In the genomic region with DNA sequence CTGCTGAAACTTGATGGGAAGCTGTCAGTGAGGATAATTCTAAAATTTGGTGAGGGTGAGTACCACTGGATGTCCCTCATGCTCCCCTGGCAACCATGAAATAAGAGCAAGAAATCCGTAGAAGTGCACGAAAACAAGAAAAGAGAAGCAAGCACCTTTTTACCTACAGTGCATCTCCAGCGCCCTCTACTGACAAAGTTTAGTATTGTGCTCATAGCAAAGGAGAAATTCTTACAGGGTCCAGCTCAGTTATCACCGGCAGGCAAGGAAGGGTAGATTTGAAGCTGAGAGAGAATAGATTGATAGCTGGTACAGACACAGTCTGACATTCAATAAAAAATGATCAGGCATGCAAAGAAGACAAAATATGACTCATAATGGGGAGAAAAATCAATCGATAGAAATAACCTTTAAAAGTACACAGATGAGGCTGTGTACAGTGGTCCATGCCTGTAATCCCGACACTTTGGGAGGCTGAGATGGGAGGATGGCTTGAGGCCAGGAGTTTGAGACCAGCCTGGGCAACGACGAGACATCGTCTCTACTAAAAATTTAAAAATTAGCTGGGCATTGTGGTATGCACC, we compare ENCODE assay signal across 11 cellular contexts. TPM values are rescaled to one million over a fixed set of nuclear protein-coding genes. Genes with fewer than 3 reads are reported as not detected.
DNase-seq lines count a peak whose midpoint lies in the region; ATAC-seq, FAIRE-seq and TF ChIP-seq lines count a peak whose summit lies in the region.
"Had no signal": no experiment of that assay in that cellular context is flagged by ENCODE, and none has a peak within 500 bp of the region (broad histone marks: within the 10 kb centered on the region; RNA-seq: fewer than 3 reads in every experiment).

No MANE protein-coding gene starts in this region.

- DNase-seq in activated CD4-positive, alpha-beta memory T cell treated with anti-CD3 and anti-CD28 coated beads for 36 hours: peak; percentile 11
- no peak for DNase-seq in activated CD4-positive, alpha-beta memory T cell treated with anti-CD3 and anti-CD28 coated beads, Interleukin-2, amount 10 ng/mL, durations not matched to agents 7 days and 5 days
- DNase-seq in Kasumi-1 (lab: John Stamatoyannopoulos, UW) (peak; percentile 45 to 72), GM12878 (ENCODE audit: low read depth, low spot score) (no peak), progenitor cell of endocrine pancreas (ENCODE audit: low spot score, unreplicated experiment) (no peak), inferior parietal cortex (ENCODE audit: extremely low spot score) (no peak), body of pancreas (no peak), GF-D8 (lab: John Stamatoyannopoulos, UW) (no peak)
- DNase-seq: activated T-cell treated with anti-CD3 and anti-CD28 coated beads, Interleukin-2, amount 50 U/mL, for 4 hours; NK-92 treated with Interleukin-12 subunit alpha and Interleukin-12 subunit beta, amount 100 ng/mL, for 24 hours had no signal

- H3K27me3 Mint-ChIP-seq in activated CD4-positive, alpha-beta memory T cell treated with anti-CD3 and anti-CD28 coated beads for 36 hours: peaks cover 2% of the 10 kb centered on the region
- peaks cover 3% of the 10 kb centered on the region for H3K27me3 Mint-ChIP-seq in activated CD4-positive, alpha-beta memory T cell treated with anti-CD3 and anti-CD28 coated beads, Interleukin-2, amount 10 ng/mL, durations not matched to agents 7 days and 5 days
- H3K27me3 Mint-ChIP-seq in progenitor cell of endocrine pancreas: no peaks in the 10 kb centered on the region

- TF ChIP-seq RAD21 in GM12878 (IDR thresholded peaks at IDR 0.05; ENCODE audit: insufficient read depth, low read depth, low read length): peak; percentile 40

- no peak overlapping the region for H3K4me3 Mint-ChIP-seq in activated CD4-positive, alpha-beta memory T cell treated with anti-CD3 and anti-CD28 coated beads for 36 hours
- H3K4me3 Mint-ChIP-seq in activated CD4-positive, alpha-beta memory T cell treated with anti-CD3 and anti-CD28 coated beads, Interleukin-2, amount 10 ng/mL, durations not matched to agents 7 days and 5 days: no peak overlapping the region
- no peak overlapping the region for H3K4me3 Mint-ChIP-seq in progenitor cell of endocrine pancreas (ENCODE audit: low read depth)
- H3K4me3 Mint-ChIP-seq: activated T-cell treated with anti-CD3 and anti-CD28 coated beads, Interleukin-2, amount 50 U/mL, for 4 hours had no signal

- SMC1A ChIA-PET in GM12878 (lab: Charles Lee; ENCODE audit: uncharacterized antibody, unreplicated experiment): interaction anchor here (0.7 to 1.9 kb wide), 6 partner anchors 10 to 407 kb away, joined by 3 to 8 read pairs (median 4); no protein-coding TSS in a partner anchor

- peak; percentile 53 for ATAC-seq in GM12878
- no peak for ATAC-seq in body of pancreas
- ATAC-seq: activated T-cell treated with anti-CD3 and anti-CD28 coated beads, Interleukin-2, amount 50 U/mL, for 4 hours had no signal

- H3K4me3 ChIP-seq in GM12878: no peak overlapping the region
- H3K4me3 ChIP-seq in body of pancreas: no peak overlapping the region

- no peaks in the 10 kb centered on the region for H3K4me1 ChIP-seq in GM12878 (ENCODE audit: control insufficient read depth, insufficient read depth, low read length)
- H3K4me1 ChIP-seq in body of pancreas: no peaks in the 10 kb centered on the region

- no peak overlapping the region for H3K9ac ChIP-seq in GM12878 (ENCODE audit: control insufficient read depth, insufficient read depth, low read length)

- WGBS in GM12878 (ENCODE audit: insufficient coverage, insufficient replicate concordance, low lambda C conversion rate, missing lambda C conversion rate): 47% methylated on average over 9 of the region's 9 CpGs
- 69 to 74% methylated on average over 9 of the region's 9 CpGs for WGBS in body of pancreas, 2 donors

- no peaks in the 10 kb centered on the region; the same call in 2 of the 3 replicates for H3K9me3 ChIP-seq in GM12878 (replicated peaks; ENCODE audit: control insufficient read depth, insufficient read depth, low read length)
- H3K9me3 ChIP-seq in body of pancreas: no peaks in the 10 kb centered on the region

- no peak for FAIRE-seq in GM12878 (lab: Jason Lieb, UNC)

- POLR2A ChIA-PET in activated CD4-positive, alpha-beta memory T cell treated with anti-CD3 and anti-CD28 coated beads for 36 hours (lab: Charles Lee): interaction anchor here (0.6 kb wide), 1 partner anchor 103 kb away, joined by 4 read pairs; no protein-coding TSS in a partner anchor
- POLR2A ChIA-PET in activated CD4-positive, alpha-beta memory T cell treated with anti-CD3 and anti-CD28 coated beads, Interleukin-2, amount 10 ng/mL, durations not matched to agents 7 days and 5 days (lab: Charles Lee): interaction anchor here (1.8 kb wide), 1 partner anchor 28 kb away, joined by 4 read pairs; the partner anchor contains the start of gene TEX2
- POLR2A ChIA-PET in GM12878 (lab: Charles Lee): no interaction called here

- H3K79me2 ChIP-seq in GM12878 (ENCODE audit: control insufficient read depth, insufficient read depth, low read length): no peaks in the 10 kb centered on the region

- no peaks in the 10 kb centered on the region; a peak in 1 of 4 replicates for H3K27me3 ChIP-seq in GM12878 (replicated peaks in 1 of 2; ENCODE audit: control insufficient read depth in 2 of 2, insufficient read depth in 2 of 2, low read length in 1 of 2)
- no peaks in the 10 kb centered on the region for H3K27me3 ChIP-seq in body of pancreas

- TF ChIP-seq EP300 in GM12878 (IDR thresholded peaks at IDR 0.05; ENCODE audit: borderline replicate concordance in 1 of 2, control insufficient read depth in 1 of 2, low read depth in 2 of 2, low read length in 2 of 2): no peak

- H3K27ac ChIP-seq in GM12878 (ENCODE audit: control insufficient read depth, insufficient read depth) (no peak overlapping the region), body of pancreas (no peak overlapping the region)
- H3K27ac ChIP-seq: epithelial cell of prostate had no signal

- H3K4me2 ChIP-seq in GM12878 (ENCODE audit: control insufficient read depth, insufficient read depth): no peak overlapping the region

- intact Hi-C loops in activated CD4-positive, alpha-beta memory T cell treated with anti-CD3 and anti-CD28 coated beads for 36 hours (cut with micrococcal nuclease): no loop called here
- intact Hi-C loops in GM12878 (cut with micrococcal nuclease; ENCODE audit: unreplicated experiment): no loop called here
- intact Hi-C loops in body of pancreas (cut with DNase I): no loop called here

- H3K36me3 ChIP-seq in GM12878 (ENCODE audit: control insufficient read depth in 2 of 2, insufficient read depth in 2 of 2, low read length in 1 of 2): no peaks in the 10 kb centered on the region
- H3K36me3 ChIP-seq in body of pancreas (replicated peaks in 1 of 2; ENCODE audit: insufficient read depth in 1 of 2, low read depth in 2 of 2): no peaks in the 10 kb centered on the region

- TF ChIP-seq POLR2A in GM12878 (IDR thresholded peaks at IDR 0.05; ENCODE audit: low read depth, low read length) (no peak), body of pancreas (IDR thresholded peaks at IDR 0.05) (no peak)

- H3K36me3 Mint-ChIP-seq in activated CD4-positive, alpha-beta memory T cell treated with anti-CD3 and anti-CD28 coated beads for 36 hours: peaks cover 3% of the 10 kb centered on the region
- peaks cover 3% of the 10 kb centered on the region for H3K36me3 Mint-ChIP-seq in activated CD4-positive, alpha-beta memory T cell treated with anti-CD3 and anti-CD28 coated beads, Interleukin-2, amount 10 ng/mL, durations not matched to agents 7 days and 5 days (ENCODE audit: low read depth)
- H3K36me3 Mint-ChIP-seq in progenitor cell of endocrine pancreas (ENCODE audit: insufficient read depth): no peaks in the 10 kb centered on the region

- TF ChIP-seq CTCF in GM12878 (IDR thresholded peaks at IDR 0.05 in 2 of 3, conservative IDR thresholded peaks at IDR 0.05 in 1 of 3; ENCODE audit: control insufficient read depth in 2 of 3, extremely low read depth in 1 of 3, insufficient read depth in 1 of 3, low read depth in 3 of 3, low read length in 3 of 3) (peak; percentile 36 to 65 (median 47); a peak in 5 of 6 replicates), progenitor cell of endocrine pancreas (IDR thresholded peaks at IDR 0.05; ENCODE audit: unreplicated experiment) (peak; percentile 50), body of pancreas (IDR thresholded peaks at IDR 0.05) (peak in 2 of 7 experiments; percentile 12 to 13)

- no peak overlapping the region for H3K27ac Mint-ChIP-seq in activated CD4-positive, alpha-beta memory T cell treated with anti-CD3 and anti-CD28 coated beads for 36 hours
- no peak overlapping the region for H3K27ac Mint-ChIP-seq in activated CD4-positive, alpha-beta memory T cell treated with anti-CD3 and anti-CD28 coated beads, Interleukin-2, amount 10 ng/mL, durations not matched to agents 7 days and 5 days
- H3K27ac Mint-ChIP-seq in progenitor cell of endocrine pancreas: no peak overlapping the region

- no peaks in the 10 kb centered on the region for H3K4me1 Mint-ChIP-seq in activated CD4-positive, alpha-beta memory T cell treated with anti-CD3 and anti-CD28 coated beads for 36 hours (ENCODE audit: low read depth)
- H3K4me1 Mint-ChIP-seq in activated CD4-positive, alpha-beta memory T cell treated with anti-CD3 and anti-CD28 coated beads, Interleukin-2, amount 10 ng/mL, durations not matched to agents 7 days and 5 days: no peaks in the 10 kb centered on the region
- H3K4me1 Mint-ChIP-seq in progenitor cell of endocrine pancreas (ENCODE audit: low read depth): no peaks in the 10 kb centered on the region

- no TSS peak for BruUV-seq in GM12878 (replicated peaks; lab: Mats Ljungman, UMichigan)

- CTCF ChIA-PET in activated CD4-positive, alpha-beta memory T cell treated with anti-CD3 and anti-CD28 coated beads for 36 hours (lab: Charles Lee): interaction anchor here (0.7 to 3.1 kb wide), 21 partner anchors 9 to 413 kb away, joined by 3 to 15 read pairs (median 4); no protein-coding TSS in a partner anchor
- CTCF ChIA-PET in activated CD4-positive, alpha-beta memory T cell treated with anti-CD3 and anti-CD28 coated beads, Interleukin-2, amount 10 ng/mL, durations not matched to agents 7 days and 5 days (lab: Charles Lee): interaction anchor here (0.6 to 1.6 kb wide), 11 partner anchors 9 to 403 kb away, joined by 3 to 9 read pairs (median 4); partner anchors contain the start of gene CSHL1
- CTCF ChIA-PET in GM12878 (lab: Yijun Ruan, JAX): interaction anchor here (0.6 to 3.2 kb wide), 16 partner anchors 9 to 388 kb away, joined by 3 to 26 read pairs (median 4); no protein-coding TSS in a partner anchor

- RAD21 ChIA-PET in GM12878 (lab: Charles Lee; ENCODE audit: unreplicated experiment): interaction anchor here (1.3 to 1.8 kb wide), 2 partner anchors 19 to 160 kb away, joined by 3 to 5 read pairs; no protein-coding TSS in a partner anchor

- no peaks in the 10 kb centered on the region for H4K20me1 ChIP-seq in GM12878 (ENCODE audit: control insufficient read depth, insufficient read depth)

- H2AFZ ChIP-seq in GM12878 (ENCODE audit: control insufficient read depth, low read depth, low read length): no peak overlapping the region

- in situ Hi-C loops in GM12878 (cut with MboI): loop anchor here (25.0 kb wide), 1 partner anchor 254 kb away; no protein-coding TSS in a partner anchor

- peaks cover 13% of the 10 kb centered on the region for H3K9me3 Mint-ChIP-seq in activated CD4-positive, alpha-beta memory T cell treated with anti-CD3 and anti-CD28 coated beads for 36 hours
- peaks cover 8% of the 10 kb centered on the region for H3K9me3 Mint-ChIP-seq in activated CD4-positive, alpha-beta memory T cell treated with anti-CD3 and anti-CD28 coated beads, Interleukin-2, amount 10 ng/mL, durations not matched to agents 7 days and 5 days
- H3K9me3 Mint-ChIP-seq in progenitor cell of endocrine pancreas (ENCODE audit: low read depth): peaks cover 8% of the 10 kb centered on the region

RNA-seq across cellular contexts. Expression of gene TEX2, which starts 28.3 kb away (rescaled TPM):
- 10 to 100 TPM; 11.9 to 12.1 TPM for total RNA-seq in activated CD4-positive, alpha-beta memory T cell treated with anti-CD3 and anti-CD28 coated beads for 36 hours
- total RNA-seq in activated CD4-positive, alpha-beta memory T cell treated with anti-CD3 and anti-CD28 coated beads, Interleukin-2, amount 10 ng/mL, durations not matched to agents 7 days and 5 days: 10 to 100 TPM; 10.5 to 12.4 TPM
- total RNA-seq in GM12878 (2013; cell fraction: nucleolus; rRNA removed): 17.1 and 20.9 TPM in 2 replicates
- 16.2 and 18.5 TPM in 2 replicates for total RNA-seq in GM12878 (2014; rRNA removed)
- 15.0 and 16.5 TPM in 2 replicates for total RNA-seq in GM12878 (2014; rRNA removed; fragmentation: Illumina TruSeq; extraction: Trizol)
- 18.8 and 21.5 TPM in 2 replicates for total RNA-seq in GM12878 (2021)
- 3.5 TPM for polyA plus RNA-seq in GM12878 (2011; ENCODE audit: low read depth)
- 8.8 and 9.9 TPM in 2 replicates for polyA plus RNA-seq in GM12878 (2011; rRNA removed)
- polyA plus RNA-seq in GM12878 (2011; cell fraction: cytosol; rRNA removed): 8.1 and 8.5 TPM in 2 replicates
- polyA plus RNA-seq in GM12878 (2011; cell fraction: nucleus; rRNA removed): 9.5 and 11.2 TPM in 2 replicates
- polyA plus RNA-seq in GM12878 (2012): 4.8 and 5.6 TPM in 2 replicates
- polyA plus RNA-seq in GM12878 (2014; fragmentation: Illumina TruSeq; extraction: Trizol): 19.9 and 21.9 TPM in 2 replicates
- polyA plus RNA-seq in GM12878 (2014; fragmentation: Nextera tagmentation; extraction: Ambion mirVana): 1 to 10 TPM; 3.8 to 4.3 TPM
- 12.4 and 12.8 TPM in 2 replicates for polyA plus RNA-seq in GM12878 (2014; rRNA removed)
- polyA plus RNA-seq in GM12878 (2016; fragmentation: Nextera tagmentation; extraction: Ambion mirVana): 10 to 100 TPM; 16.6 to 18.0 TPM
- 16.0 and 17.3 TPM in 2 replicates for polyA minus RNA-seq in GM12878 (2011; rRNA and poly(A)+ RNA removed)
- polyA minus RNA-seq in GM12878 (2011; cell fraction: cytosol; rRNA and poly(A)+ RNA removed): 3.3 and 3.8 TPM in 2 replicates
- 7.9 and 15.2 TPM in 2 replicates for polyA minus RNA-seq in GM12878 (2011; cell fraction: nucleus; rRNA and poly(A)+ RNA removed)
- 30.2 and 31.5 TPM in 2 replicates for total RNA-seq in progenitor cell of endocrine pancreas
- 10 to 100 TPM; 36.1 to 82.1 TPM for total RNA-seq in body of pancreas

Comparison
In these comparisons a context has a peak if more than half of its experiments do, and no peak if none do; other contexts are left out.
1. DNase-seq: peak in activated CD4-positive, alpha-beta memory T cell treated with anti-CD3 and anti-CD28 coated beads for 36 hours (single experiment) and Kasumi-1 (2 of 2); none in activated CD4-positive, alpha-beta memory T cell treated with anti-CD3 and anti-CD28 coated beads, Interleukin-2, amount 10 ng/mL, durations not matched to agents 7 days and 5 days (single experiment), GM12878 (single experiment), progenitor cell of endocrine pancreas (single experiment), inferior parietal cortex (single experiment), body of pancreas (0 of 4) and GF-D8 (single experiment).